In genomic region chr19:55486971-55487883, GRCh38 we compare ENCODE assay signal across 1 cellular context.
A peak's percentile ranks its signal among the peaks of the same experiment; 100 is the strongest.
TF ChIP-seq lines count a peak whose summit lies in the region.

No MANE protein-coding gene starts in this region.

TF ChIP-seq in HepG2, 621 proteins besides CTCF, POLR2A, EP300 and RAD21 (continues in another document):
- no peak for TF ChIP-seq KLF16 (CRISPR knock-in tag; IDR thresholded peaks at IDR 0.05)
- TF ChIP-seq RXRA (CRISPR knock-in tag; IDR thresholded peaks at IDR 0.05) = 0 out of 2 replicates have a peak, but pooled peaks have one; percentile 12
- TF ChIP-seq NFATC3 (CRISPR knock-in tag; IDR thresholded peaks at IDR 0.05) = 0 out of 2 replicates have a peak, but pooled peaks have one; percentile 35
- TF ChIP-seq ZNF687 (CRISPR knock-in tag; IDR thresholded peaks at IDR 0.05) = peak; percentile 60
- TF ChIP-seq, protein P1, sequence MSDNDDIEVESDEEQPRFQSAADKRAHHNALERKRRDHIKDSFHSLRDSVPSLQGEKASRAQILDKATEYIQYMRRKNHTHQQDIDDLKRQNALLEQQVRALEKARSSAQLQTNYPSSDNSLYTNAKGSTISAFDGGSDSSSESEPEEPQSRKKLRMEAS (IDR thresholded peaks at IDR 0.05) = 0 out of 2 replicates have a peak, but pooled peaks have one; percentile 8
- peak; percentile 38; the same call in 1 of the 2 replicates for TF ChIP-seq ZFY (CRISPR knock-in tag; IDR thresholded peaks at IDR 0.05)
- no peak for TF ChIP-seq ISX (CRISPR knock-in tag; conservative IDR thresholded peaks at IDR 0.05)
- no peak for TF ChIP-seq RFX1 (IDR thresholded peaks at IDR 0.05)
- TF ChIP-seq RARG (CRISPR knock-in tag; IDR thresholded peaks at IDR 0.05; ENCODE audit: low read depth) = no peak
- 0 out of 2 replicates have a peak, but pooled peaks have one; percentile 30 for TF ChIP-seq ZNF501 (CRISPR knock-in tag; IDR thresholded peaks at IDR 0.05)
- 0 out of 2 replicates have a peak, but pooled peaks have one; percentile 31 for TF ChIP-seq MEIS2 (CRISPR knock-in tag; IDR thresholded peaks at IDR 0.05)
- TF ChIP-seq ZNF180 (CRISPR knock-in tag; IDR thresholded peaks at IDR 0.05; ENCODE audit: borderline replicate concordance, low read depth) = no peak
- TF ChIP-seq ZFP36L2 (CRISPR knock-in tag; IDR thresholded peaks at IDR 0.05) = no peak
- TF ChIP-seq ETV6 (CRISPR knock-in tag; conservative IDR thresholded peaks at IDR 0.05) = no peak
- no peak for TF ChIP-seq GATA4 (IDR thresholded peaks at IDR 0.05; ENCODE audit: borderline replicate concordance, low read depth)
- no peak for TF ChIP-seq IRF2 (CRISPR knock-in tag; IDR thresholded peaks at IDR 0.05)
- TF ChIP-seq, protein P2, sequence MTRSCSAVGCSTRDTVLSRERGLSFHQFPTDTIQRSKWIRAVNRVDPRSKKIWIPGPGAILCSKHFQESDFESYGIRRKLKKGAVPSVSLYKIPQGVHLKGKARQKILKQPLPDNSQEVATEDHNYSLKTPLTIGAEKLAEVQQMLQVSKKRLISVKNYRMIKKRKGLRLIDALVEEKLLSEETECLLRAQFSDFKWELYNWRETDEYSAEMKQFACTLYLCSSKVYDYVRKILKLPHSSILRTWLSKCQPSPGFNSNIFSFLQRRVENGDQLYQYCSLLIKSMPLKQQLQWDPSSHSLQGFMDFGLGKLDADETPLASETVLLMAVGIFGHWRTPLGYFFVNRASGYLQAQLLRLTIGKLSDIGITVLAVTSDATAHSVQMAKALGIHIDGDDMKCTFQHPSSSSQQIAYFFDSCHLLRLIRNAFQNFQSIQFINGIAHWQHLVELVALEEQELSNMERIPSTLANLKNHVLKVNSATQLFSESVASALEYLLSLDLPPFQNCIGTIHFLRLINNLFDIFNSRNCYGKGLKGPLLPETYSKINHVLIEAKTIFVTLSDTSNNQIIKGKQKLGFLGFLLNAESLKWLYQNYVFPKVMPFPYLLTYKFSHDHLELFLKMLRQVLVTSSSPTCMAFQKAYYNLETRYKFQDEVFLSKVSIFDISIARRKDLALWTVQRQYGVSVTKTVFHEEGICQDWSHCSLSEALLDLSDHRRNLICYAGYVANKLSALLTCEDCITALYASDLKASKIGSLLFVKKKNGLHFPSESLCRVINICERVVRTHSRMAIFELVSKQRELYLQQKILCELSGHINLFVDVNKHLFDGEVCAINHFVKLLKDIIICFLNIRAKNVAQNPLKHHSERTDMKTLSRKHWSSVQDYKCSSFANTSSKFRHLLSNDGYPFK (CRISPR knock-in tag; IDR thresholded peaks at IDR 0.05; ENCODE audit: borderline replicate concordance) = no peak
- peak; percentile 61; the same call in 1 of the 2 replicates for TF ChIP-seq NRL (CRISPR knock-in tag; IDR thresholded peaks at IDR 0.05; ENCODE audit: borderline replicate concordance)
- 0 out of 2 replicates have a peak, but pooled peaks have one; percentile 13 for TF ChIP-seq NR2F2 (IDR thresholded peaks at IDR 0.05; ENCODE audit: borderline replicate concordance, low read depth)
- TF ChIP-seq UBTF (CRISPR knock-in tag; IDR thresholded peaks at IDR 0.05) = peak; percentile 38; the same call in 1 of the 2 replicates
- no peak for TF ChIP-seq ZFX (CRISPR knock-in tag; IDR thresholded peaks at IDR 0.05; ENCODE audit: low read depth)
- peak; percentile 12; the same call in 1 of the 2 replicates for TF ChIP-seq SP5 (CRISPR knock-in tag; IDR thresholded peaks at IDR 0.05; ENCODE audit: borderline replicate concordance, low read depth)
- peak; percentile 59; the same call in 1 of the 2 replicates for TF ChIP-seq ZNF766 (CRISPR knock-in tag; IDR thresholded peaks at IDR 0.05; ENCODE audit: borderline replicate concordance)
- TF ChIP-seq U2AF1 (optimal IDR thresholded peaks at IDR 0.05; ENCODE audit: low read depth, low read length) = no peak
- TF ChIP-seq SAP130 (CRISPR knock-in tag; IDR thresholded peaks at IDR 0.05; ENCODE audit: low read depth) = no peak
- no peak for TF ChIP-seq NFIB (CRISPR knock-in tag; IDR thresholded peaks at IDR 0.05; ENCODE audit: borderline replicate concordance)
- TF ChIP-seq ZNF761 (CRISPR knock-in tag; conservative IDR thresholded peaks at IDR 0.05) = no peak
- no peak for TF ChIP-seq RFX5 (IDR thresholded peaks at IDR 0.05; ENCODE audit: low read depth, low read length)
- TF ChIP-seq NFYB (CRISPR knock-in tag; IDR thresholded peaks at IDR 0.05) = 0 out of 2 replicates have a peak, but pooled peaks have one; percentile 12
- TF ChIP-seq, protein P3, sequence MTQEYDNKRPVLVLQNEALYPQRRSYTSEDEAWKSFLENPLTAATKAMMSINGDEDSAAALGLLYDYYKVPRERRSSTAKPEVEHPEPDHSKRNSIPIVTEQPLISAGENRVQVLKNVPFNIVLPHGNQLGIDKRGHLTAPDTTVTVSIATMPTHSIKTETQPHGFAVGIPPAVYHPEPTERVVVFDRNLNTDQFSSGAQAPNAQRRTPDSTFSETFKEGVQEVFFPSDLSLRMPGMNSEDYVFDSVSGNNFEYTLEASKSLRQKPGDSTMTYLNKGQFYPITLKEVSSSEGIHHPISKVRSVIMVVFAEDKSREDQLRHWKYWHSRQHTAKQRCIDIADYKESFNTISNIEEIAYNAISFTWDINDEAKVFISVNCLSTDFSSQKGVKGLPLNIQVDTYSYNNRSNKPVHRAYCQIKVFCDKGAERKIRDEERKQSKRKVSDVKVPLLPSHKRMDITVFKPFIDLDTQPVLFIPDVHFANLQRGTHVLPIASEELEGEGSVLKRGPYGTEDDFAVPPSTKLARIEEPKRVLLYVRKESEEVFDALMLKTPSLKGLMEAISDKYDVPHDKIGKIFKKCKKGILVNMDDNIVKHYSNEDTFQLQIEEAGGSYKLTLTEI (CRISPR knock-in tag; conservative IDR thresholded peaks at IDR 0.05) = no peak
- no peak for TF ChIP-seq LRRFIP1 (CRISPR knock-in tag; conservative IDR thresholded peaks at IDR 0.05)
- TF ChIP-seq, protein P4, sequence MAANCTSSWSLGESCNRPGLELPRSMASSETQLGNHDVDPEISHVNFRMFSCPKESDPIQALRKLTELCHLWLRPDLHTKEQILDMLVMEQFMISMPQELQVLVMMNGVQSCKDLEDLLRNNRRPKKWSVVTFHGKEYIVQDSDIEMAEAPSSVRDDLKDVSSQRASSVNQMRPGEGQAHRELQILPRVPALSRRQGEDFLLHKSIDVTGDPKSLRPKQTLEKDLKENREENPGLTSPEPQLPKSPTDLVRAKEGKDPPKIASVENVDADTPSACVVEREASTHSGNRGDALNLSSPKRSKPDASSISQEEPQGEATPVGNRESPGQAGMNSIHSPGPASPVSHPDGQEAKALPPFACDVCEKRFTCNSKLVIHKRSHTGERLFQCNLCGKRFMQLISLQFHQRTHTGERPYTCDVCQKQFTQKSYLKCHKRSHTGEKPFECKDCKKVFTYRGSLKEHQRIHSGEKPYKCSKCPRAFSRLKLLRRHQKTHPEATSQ (CRISPR knock-in tag; IDR thresholded peaks at IDR 0.05; ENCODE audit: borderline replicate concordance) = no peak
- no peak for TF ChIP-seq PRMT3 (CRISPR knock-in tag; IDR thresholded peaks at IDR 0.05; ENCODE audit: borderline replicate concordance, low read depth)
- TF ChIP-seq CHCHD3 (CRISPR knock-in tag; IDR thresholded peaks at IDR 0.05) = no peak
- 0 out of 2 replicates have a peak, but pooled peaks have one; percentile 22 for TF ChIP-seq YEATS4 (CRISPR knock-in tag; IDR thresholded peaks at IDR 0.05; ENCODE audit: borderline replicate concordance)
